ENCODE assay signal across 22 cellular contexts in genomic region chrX:9853307-9853706, GRCh38.
A peak's percentile ranks its signal among the peaks of the same experiment; 100 is the strongest.
DNase-seq lines count a peak whose midpoint lies in the region; ATAC-seq, FAIRE-seq and TF ChIP-seq lines count a peak whose summit lies in the region.
"Had no signal": no experiment of that assay in that cellular context is flagged by ENCODE, and none has a peak within 500 bp of the region (broad histone marks: within the 10 kb centered on the region; RNA-seq: fewer than 3 reads in every experiment).

No MANE protein-coding gene starts in this region.

- no peak overlapping the region for H3K4me3 Mint-ChIP-seq in type B pancreatic cell
- H3K4me3 Mint-ChIP-seq: CD14-positive monocyte; CD8-positive, alpha-beta T cell; H9 had no signal

- no peak overlapping the region for H3K4me3 ChIP-seq in keratinocyte (ENCODE audit: control insufficient read depth in 2 of 3, extremely low read depth in 1 of 3, insufficient read depth in 2 of 3, low read depth in 1 of 3, low read length in 3 of 3)
- no peak overlapping the region for H3K4me3 ChIP-seq in mesodermal cell (ENCODE audit: extremely low read depth, insufficient read depth, low read length, poor library complexity, severe bottlenecking)

- no peaks in the 10 kb centered on the region for H3K9me3 Mint-ChIP-seq in type B pancreatic cell
- H3K9me3 Mint-ChIP-seq: CD8-positive, alpha-beta T cell had no signal

- peaks cover 8% of the 10 kb centered on the region for H3K4me1 Mint-ChIP-seq in type B pancreatic cell (ENCODE audit: unreplicated experiment)
- H3K4me1 Mint-ChIP-seq: CD14-positive monocyte had no signal

- H3K9me1 ChIP-seq in keratinocyte (ENCODE audit: control insufficient read depth, extremely low read depth, insufficient read depth, low read length) = no peaks in the 10 kb centered on the region

- no peaks in the 10 kb centered on the region for H4K20me1 ChIP-seq in keratinocyte (ENCODE audit: control insufficient read depth, extremely low read depth, insufficient read depth, low read length)

- peak overlapping the region; percentile 55 for H3K27ac Mint-ChIP-seq in type B pancreatic cell
- H3K27ac Mint-ChIP-seq: CD14-positive monocyte; CD8-positive, alpha-beta T cell; H9 had no signal

- H3K4me2 ChIP-seq in keratinocyte (ENCODE audit: control insufficient read depth, extremely low read depth, insufficient read depth, low read depth, low read length) = no peak overlapping the region

- DNase-seq in NCI-H82 (lab: John Stamatoyannopoulos, UW) = peak; percentile 28
- no peak for DNase-seq in NCI-H82 treated with DMSO at 0.1 percent for 48 hours (lab: John Stamatoyannopoulos, UW; ENCODE audit: unreplicated experiment)
- DNase-seq in keratinocyte (ENCODE audit: low read depth, low spot score) = no peak
- no peak for DNase-seq in type B pancreatic cell (ENCODE audit: extremely low spot score, unreplicated experiment)
- DNase-seq in pons (ENCODE audit: low spot score) = no peak
- no peak for DNase-seq in superior temporal gyrus (ENCODE audit: extremely low spot score)
- DNase-seq: CD8-positive, alpha-beta T cell; COR-L47; DMS153; DMS79 treated with DMSO at 0.1 percent for 48 hours; EL; GDM1; GOT3; H9 had no signal

- dilution Hi-C loops in keratinocyte (cut with MboI; ENCODE audit: extremely low pct_ligation_motif_present, low sequenced_read_pairs) = no loop called here

- WGBS in mesodermal cell (ENCODE audit: insufficient coverage in 2 of 2), 2 experiments = 73% methylated on average over 2 of the region's 4 CpGs; no CpG with 5 or more reads in 1 of the 2 experiments

- H3K36me3 ChIP-seq in keratinocyte (ENCODE audit: control insufficient read depth in 2 of 2, extremely low read depth in 1 of 2, insufficient read depth in 2 of 2, low read length in 2 of 2) = no peaks in the 10 kb centered on the region
- H3K36me3 ChIP-seq in mesodermal cell (ENCODE audit: control insufficient read depth, insufficient read depth, low read length) = no peaks in the 10 kb centered on the region

- H2AFZ ChIP-seq in keratinocyte (ENCODE audit: control insufficient read depth, low read length) = no peak overlapping the region

- H3K27me3 ChIP-seq in keratinocyte (ENCODE audit: control insufficient read depth, extremely low read depth, insufficient read depth, low read length) = no peaks in the 10 kb centered on the region

- TF ChIP-seq CTCF in keratinocyte (optimal IDR thresholded peaks at IDR 0.05 in 1 of 3, IDR thresholded peaks at IDR 0.05 in 1 of 3, conservative IDR thresholded peaks at IDR 0.05 in 1 of 3; ENCODE audit: extremely low read depth in 1 of 3, insufficient read depth in 2 of 3, low read length in 3 of 3) = no peak
- no peak for TF ChIP-seq CTCF in type B pancreatic cell (conservative IDR thresholded peaks at IDR 0.05)

- peak; percentile 41 for FAIRE-seq in keratinocyte (lab: Jason Lieb, UNC)
- FAIRE-seq: D721Med, GM12892, GM19239, HTR-8/SVneo had no signal

- H3K27ac ChIP-seq in keratinocyte (ENCODE audit: control insufficient read depth, insufficient read depth, low read length) (no peak overlapping the region), mesodermal cell (ENCODE audit: low read depth, low read length, severe bottlenecking) (peak overlapping the region; percentile 79)
- H3K27ac ChIP-seq: 22Rv1 had no signal

- H3K9me3 ChIP-seq in keratinocyte (ENCODE audit: control insufficient read depth, low read depth, low read length) (no peaks in the 10 kb centered on the region), mesodermal cell (ENCODE audit: control insufficient read depth, low read length) (no peaks in the 10 kb centered on the region)

- no peaks in the 10 kb centered on the region for H3K27me3 Mint-ChIP-seq in type B pancreatic cell

- H3K79me2 ChIP-seq in keratinocyte (ENCODE audit: control insufficient read depth, insufficient read depth, low read length) = no peaks in the 10 kb centered on the region

- H3K4me1 ChIP-seq in keratinocyte (ENCODE audit: control insufficient read depth, extremely low read depth, insufficient read depth, low read length) = peaks cover 2% of the 10 kb centered on the region
- peaks cover 28% of the 10 kb centered on the region for H3K4me1 ChIP-seq in mesodermal cell (ENCODE audit: control insufficient read depth, insufficient read depth, low read length, poor library complexity, severe bottlenecking)

- no peak for ATAC-seq in GM18907 (IDR thresholded peaks at IDR 0.05; ENCODE audit: unreplicated experiment)
- ATAC-seq: CD8-positive, alpha-beta T cell had no signal

- no peak overlapping the region for H3K9ac ChIP-seq in keratinocyte (ENCODE audit: control insufficient read depth, extremely low read depth, insufficient read depth, low read length)

- H3K36me3 Mint-ChIP-seq in type B pancreatic cell = peaks cover 4% of the 10 kb centered on the region
- H3K36me3 Mint-ChIP-seq: CD14-positive monocyte; CD8-positive, alpha-beta T cell had no signal
